1 cellular context compared by ENCODE assay signal in genomic region chr16:30650369-30651123, GRCh38.
TF ChIP-seq lines count a peak whose summit lies in the region.

Gene PRR14, plus strand, starts transcription at chr16:30650960. Its CDS starts 686 bp downstream, at chr16:30651646.

TF ChIP-seq in K562, 482 proteins besides CTCF, POLR2A, EP300 and RAD21 (continued from another document and continues in another):
- TF ChIP-seq ZBTB40 (IDR thresholded peaks at IDR 0.05) = peak; percentile 75
- TF ChIP-seq ZBTB40 (CRISPR knock-in tag; IDR thresholded peaks at IDR 0.05) = no peak
- TF ChIP-seq NR2C1 (IDR thresholded peaks at IDR 0.05) = peak; percentile 95
- peak; percentile 94 for TF ChIP-seq NR2C1 (tag; IDR thresholded peaks at IDR 0.05)
- TF ChIP-seq BRD4 (IDR thresholded peaks at IDR 0.05) = no peak; the same call in 1 of the 2 replicates
- TF ChIP-seq ZNF717 (CRISPR knock-in tag; IDR thresholded peaks at IDR 0.05) = no peak
- TF ChIP-seq PRMT5 (CRISPR knock-in tag; IDR thresholded peaks at IDR 0.05) = no peak
- 0 out of 2 replicates have a peak, but pooled peaks have one; percentile 5 for TF ChIP-seq HNRNPL (IDR thresholded peaks at IDR 0.05; ENCODE audit: low read depth, low read length)
- no peak for TF ChIP-seq HOXB6 (CRISPR knock-in tag; IDR thresholded peaks at IDR 0.05; ENCODE audit: borderline replicate concordance)
- TF ChIP-seq TAL1 (IDR thresholded peaks at IDR 0.05) = no peak
- peak; percentile 87 for TF ChIP-seq NFYB (IDR thresholded peaks at IDR 0.05; ENCODE audit: extremely low read depth, insufficient read length)
- peak; percentile 78 for TF ChIP-seq ZBTB33 (CRISPR knock-in tag; IDR thresholded peaks at IDR 0.05)
- TF ChIP-seq EZH2 (IDR thresholded peaks at IDR 0.05; ENCODE audit: borderline replicate concordance, low read depth, low read length) = no peak
- no peak for TF ChIP-seq MBD1 (CRISPR knock-in tag; IDR thresholded peaks at IDR 0.05)
- TF ChIP-seq CREM (IDR thresholded peaks at IDR 0.05; ENCODE audit: low read depth) = peak; percentile 96
- peak; percentile 82 for TF ChIP-seq L3MBTL2 (IDR thresholded peaks at IDR 0.05)
- TF ChIP-seq KDM1A (IDR thresholded peaks at IDR 0.05) = no peak
- TF ChIP-seq GMEB1 (CRISPR knock-in tag; IDR thresholded peaks at IDR 0.05) = peak; percentile 61
- no peak for TF ChIP-seq ZNF316 (IDR thresholded peaks at IDR 0.05)
- peak; percentile 80 for TF ChIP-seq TOE1 (IDR thresholded peaks at IDR 0.05; ENCODE audit: borderline replicate concordance)
- TF ChIP-seq TOE1 (CRISPR knock-in tag; IDR thresholded peaks at IDR 0.05; ENCODE audit: borderline replicate concordance, low read depth) = no peak
- TF ChIP-seq KLF10 (CRISPR knock-in tag; IDR thresholded peaks at IDR 0.05) = no peak
- TF ChIP-seq PTBP1 (IDR thresholded peaks at IDR 0.05; ENCODE audit: low read depth, low read length) = no peak
- peak; percentile 93 for TF ChIP-seq ZNF197 (CRISPR knock-in tag; IDR thresholded peaks at IDR 0.05; ENCODE audit: low read depth)
- TF ChIP-seq RFX7 (CRISPR knock-in tag; IDR thresholded peaks at IDR 0.05) = no peak
- TF ChIP-seq STAT5A (IDR thresholded peaks at IDR 0.05; ENCODE audit: borderline replicate concordance, low read length) = 0 out of 2 replicates have a peak, but pooled peaks have one; percentile 18
- no peak for TF ChIP-seq SMARCA5 (IDR thresholded peaks at IDR 0.05)
- no peak for TF ChIP-seq SIRT6 (IDR thresholded peaks at IDR 0.05; ENCODE audit: low read depth, low read length)
- no peak for TF ChIP-seq SNAPC5 (CRISPR knock-in tag; IDR thresholded peaks at IDR 0.05)
- TF ChIP-seq NEUROD1 (IDR thresholded peaks at IDR 0.05; ENCODE audit: borderline replicate concordance, low read depth, low read length, partially characterized antibody) = peak; percentile 96
- TF ChIP-seq ETV5 (CRISPR knock-in tag; IDR thresholded peaks at IDR 0.05; ENCODE audit: low read depth) = no peak; the same call in 1 of the 2 replicates
- TF ChIP-seq PRDM10 (IDR thresholded peaks at IDR 0.05; ENCODE audit: partially characterized antibody) = peak; percentile 69
- 0 out of 2 replicates have a peak, but pooled peaks have one; percentile 24 for TF ChIP-seq IRF1 (CRISPR knock-in tag; IDR thresholded peaks at IDR 0.05; ENCODE audit: borderline replicate concordance)
- TF ChIP-seq HMGN3 (IDR thresholded peaks at IDR 0.05; ENCODE audit: borderline replicate concordance, extremely low read depth, insufficient read length, low read depth, low read length) = peak; percentile 26
- TF ChIP-seq PKNOX1 (IDR thresholded peaks at IDR 0.05) = peak; percentile 42; the same call in 1 of the 2 replicates
- no peak for TF ChIP-seq HDGF (IDR thresholded peaks at IDR 0.05)
- no peak for TF ChIP-seq ZNF551 (CRISPR knock-in tag; IDR thresholded peaks at IDR 0.05)
- TF ChIP-seq MNT (conservative IDR thresholded peaks at IDR 0.05) = peak; percentile 73 to 81
- no peak for TF ChIP-seq RBM15 (IDR thresholded peaks at IDR 0.05; ENCODE audit: insufficient read depth, low read length)
